ENCODE assay signal across 10 cellular contexts in the genomic region with DNA sequence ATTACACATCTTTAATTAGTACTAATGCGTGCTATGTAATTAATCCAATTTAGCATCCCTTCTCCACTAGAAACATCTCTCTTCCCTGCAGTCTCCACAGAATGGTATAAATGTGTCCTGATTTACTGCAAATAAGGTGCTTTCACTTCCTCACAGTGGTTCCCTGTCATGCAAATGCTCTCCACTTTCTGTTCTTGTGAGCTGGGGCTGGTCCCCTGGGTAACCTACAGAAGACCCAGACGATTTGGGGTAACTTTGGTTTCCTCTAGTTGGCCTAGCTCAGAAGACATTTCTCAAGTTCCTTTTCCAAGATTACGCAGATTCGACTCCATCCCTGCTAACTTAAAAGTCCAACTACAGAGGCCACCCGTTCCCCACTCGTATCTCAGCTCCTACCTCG. TPM values are rescaled to one million over a fixed set of nuclear protein-coding genes. Genes with fewer than 3 reads are reported as not detected.
A peak's percentile ranks its signal among the peaks of the same experiment; 100 is the strongest.
DNase-seq lines count a peak whose midpoint lies in the region; ATAC-seq and FAIRE-seq lines count a peak whose summit lies in the region.
"Had no signal": no experiment of that assay in that cellular context is flagged by ENCODE, and none has a peak within 500 bp of the region (broad histone marks: within the 10 kb centered on the region; RNA-seq: fewer than 3 reads in every experiment).

No MANE protein-coding gene starts in this region.

- intact Hi-C loops in left colon (cut with DNase I, micrococcal nuclease), result loop anchor here in 1 of 2 donors (10.0 kb wide), 1 partner anchor 50 kb away; no protein-coding TSS in a partner anchor

- peak; percentile 82 for DNase-seq in pons (ENCODE audit: low spot score)
- no peak for DNase-seq in left colon
- no peak for DNase-seq in effector CD8-positive, alpha-beta T cell (lab: John Stamatoyannopoulos, UW)
- DNase-seq in RCC 7860 (ENCODE audit: low spot score), result no peak
- DNase-seq in NCI-H748 (lab: John Stamatoyannopoulos, UW; ENCODE audit: unreplicated experiment), result no peak
- DNase-seq: mammary epithelial cell had no signal

- FAIRE-seq in RCC 7860 (lab: Jason Lieb, UNC), result no peak
- FAIRE-seq: endothelial cell of umbilical vein had no signal

- ATAC-seq in GM18907 (IDR thresholded peaks at IDR 0.05; ENCODE audit: unreplicated experiment) (peak; percentile 96), HG02610 (IDR thresholded peaks at IDR 0.05; ENCODE audit: unreplicated experiment) (peak; percentile 99), HG03565 (IDR thresholded peaks at IDR 0.05; ENCODE audit: unreplicated experiment) (peak; percentile 100), left colon (no peak)

RNA-seq across cellular contexts. Expression of a gene that starts 29.0 kb away (rescaled TPM):
- 100 to 1,000 TPM; 176 to 332 TPM for total RNA-seq in left colon
